8 cellular contexts compared by ENCODE assay signal in the genomic region with DNA sequence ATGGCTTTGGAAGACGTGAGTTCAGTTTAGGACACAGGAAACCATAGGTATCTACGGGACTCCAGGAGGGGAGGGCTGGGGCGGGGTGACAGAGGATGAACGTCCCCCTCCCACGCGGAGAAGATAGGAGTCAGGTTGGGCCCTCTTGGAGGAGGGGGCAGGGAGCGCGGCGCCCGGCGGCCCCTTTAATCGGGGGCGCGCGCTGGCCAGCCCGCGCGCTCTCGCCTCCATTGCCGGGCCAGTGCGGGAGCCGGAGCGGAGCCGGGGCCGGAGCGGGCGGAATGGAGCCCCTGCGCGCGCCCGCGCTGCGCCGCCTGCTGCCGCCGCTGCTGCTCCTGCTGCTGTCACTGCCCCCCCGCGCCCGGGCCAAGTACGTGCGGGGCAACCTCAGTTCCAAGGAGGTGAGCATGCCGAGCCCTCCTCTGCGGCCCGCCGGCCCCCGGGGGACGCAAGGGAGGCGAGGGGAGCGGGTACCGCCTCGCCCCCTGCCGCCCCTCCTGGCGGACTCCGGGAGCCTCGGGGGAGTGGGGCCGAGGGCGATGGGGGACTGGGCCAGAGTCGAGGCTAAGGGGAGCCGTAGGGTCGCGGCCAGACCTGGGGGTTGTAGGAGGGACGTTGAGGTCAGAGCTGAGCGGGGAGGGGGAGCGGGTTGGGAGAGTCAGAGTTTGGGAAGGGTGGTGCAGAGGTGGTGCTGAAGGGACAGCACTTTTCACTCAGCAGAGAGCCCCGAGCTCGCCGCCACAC. TPM values are rescaled to one million over a fixed set of nuclear protein-coding genes. Genes with fewer than 3 reads are reported as not detected.
DNase-seq lines count a peak whose midpoint lies in the region; ATAC-seq, FAIRE-seq and TF ChIP-seq lines count a peak whose summit lies in the region.

Gene TMEM145, plus strand, starts transcription at position 214 of the 744 bp plus-strand sequence. Its CDS starts 68 bp downstream, at position 282.

- no peak within 1 kb of the TSS for H2BK15ac ChIP-seq in mesendoderm (replicated peaks; ENCODE audit: low read depth)

- peaks cover 13% of the 10 kb centered on the region in 2 experiments for H3K27me3 ChIP-seq in endothelial cell of umbilical vein (ENCODE audit: control insufficient read depth in 2 of 2, insufficient read depth in 2 of 2, low read length in 2 of 2)
- H3K27me3 ChIP-seq in mesendoderm (ENCODE audit: insufficient read depth, low read length, poor library complexity), result no peaks in the 10 kb centered on the region
- peaks cover 46% of the 10 kb centered on the region for H3K27me3 ChIP-seq in thymus (ENCODE audit: control insufficient read depth, insufficient read depth)

- CTCF ChIA-PET in activated CD4-positive, alpha-beta T cell treated with anti-CD3 and anti-CD28 coated beads, Interleukin-2, amount 10 ng/mL, durations not matched to agents 7 days and 5 days (lab: Charles Lee), result no interaction called here
- CTCF ChIA-PET in endothelial cell of umbilical vein (lab: Charles Lee), result interaction anchor here (1.0 to 1.2 kb wide), 3 partner anchors 9 to 17 kb away, joined by 3 to 5 read pairs (median 4); no protein-coding TSS in a partner anchor

- dilution Hi-C loops in endothelial cell of umbilical vein (cut with MboI; ENCODE audit: extremely low pct_ligation_motif_present, low sequenced_read_pairs), result no loop called here

- no peaks in the 10 kb centered on the region for H3K9me3 Mint-ChIP-seq in activated CD4-positive, alpha-beta T cell treated with anti-CD3 and anti-CD28 coated beads, Interleukin-2, amount 10 ng/mL, durations not matched to agents 7 days and 5 days

- H3K9me3 ChIP-seq in endothelial cell of umbilical vein (replicated peaks; ENCODE audit: control insufficient read depth, insufficient read depth, low read length), result no peaks in the 10 kb centered on the region
- no peaks in the 10 kb centered on the region for H3K9me3 ChIP-seq in thymus (ENCODE audit: control insufficient read depth)

- TF ChIP-seq POLR2A in endothelial cell of umbilical vein (IDR thresholded peaks at IDR 0.05; ENCODE audit: low read depth, low read length), result no peak

- no peaks in the 10 kb centered on the region for H3K36me3 Mint-ChIP-seq in activated CD4-positive, alpha-beta T cell treated with anti-CD3 and anti-CD28 coated beads, Interleukin-2, amount 10 ng/mL, durations not matched to agents 7 days and 5 days (ENCODE audit: low read depth)

- H3K27ac Mint-ChIP-seq in activated CD4-positive, alpha-beta T cell treated with anti-CD3 and anti-CD28 coated beads, Interleukin-2, amount 10 ng/mL, durations not matched to agents 7 days and 5 days, result no peak within 1 kb of the TSS

- H3K79me2 ChIP-seq in endothelial cell of umbilical vein (ENCODE audit: control insufficient read depth, insufficient read depth, low read length) (no peaks in the 10 kb centered on the region), mesendoderm (ENCODE audit: control insufficient read depth, insufficient read depth, low read length) (no peaks in the 10 kb centered on the region)

- peak within 1 kb of the TSS in 1 of 3 experiments; percentile 12 for H3K4me3 ChIP-seq in endothelial cell of umbilical vein (replicated peaks in 1 of 3; ENCODE audit: insufficient read depth in 1 of 3, low read depth in 1 of 3, low read length in 3 of 3)
- H3K4me3 ChIP-seq in mesendoderm (ENCODE audit: low read length), result peak within 1 kb of the TSS; percentile 47
- H3K4me3 ChIP-seq in thymus (ENCODE audit: low read length), result peak within 1 kb of the TSS; percentile 34

- no peaks in the 10 kb centered on the region for H3K79me1 ChIP-seq in mesendoderm (ENCODE audit: low read length)

- no TSS peak for BruUV-seq in endothelial cell of umbilical vein (replicated peaks; lab: Mats Ljungman, UMichigan)

- no peaks in the 10 kb centered on the region for H4K20me1 ChIP-seq in endothelial cell of umbilical vein (replicated peaks; ENCODE audit: control insufficient read depth, extremely low read depth, insufficient read depth, low read length)

- DNase-seq in activated CD4-positive, alpha-beta T cell treated with anti-CD3 and anti-CD28 coated beads for 48 hours, result peak; percentile 61
- DNase-seq in activated CD4-positive, alpha-beta T cell treated with anti-CD3 and anti-CD28 coated beads for 1 hour, result no peak
- peak; percentile 34 for DNase-seq in NCI-H1105 (lab: John Stamatoyannopoulos, UW)
- peak; percentile 38 for DNase-seq in activated CD4-positive, alpha-beta T cell treated with anti-CD3 and anti-CD28 coated beads, Interleukin-2, amount 10 ng/mL, durations not matched to agents 7 days and 5 days
- DNase-seq in endothelial cell of umbilical vein (ENCODE audit: low read depth, low spot score), result peak; percentile 19
- DNase-seq in mesendoderm, result peak; percentile 78

- peaks cover 25% of the 10 kb centered on the region for H3K4me1 Mint-ChIP-seq in activated CD4-positive, alpha-beta T cell treated with anti-CD3 and anti-CD28 coated beads, Interleukin-2, amount 10 ng/mL, durations not matched to agents 7 days and 5 days

- no peak within 1 kb of the TSS for H3K27ac ChIP-seq in endothelial cell of umbilical vein (ENCODE audit: insufficient read depth, low read depth, low read length)
- no peak within 1 kb of the TSS for H3K27ac ChIP-seq in mesendoderm (ENCODE audit: low read depth, low read length)
- no peak within 1 kb of the TSS for H3K27ac ChIP-seq in thymus (ENCODE audit: low read depth)

- no peak within 1 kb of the TSS for H3K18ac ChIP-seq in mesendoderm (ENCODE audit: low read length)

- H4K8ac ChIP-seq in mesendoderm (ENCODE audit: low read depth, low read length), result no peak within 1 kb of the TSS

- H2AK5ac ChIP-seq in mesendoderm (ENCODE audit: low read length), result no peak within 1 kb of the TSS

- no peaks in the 10 kb centered on the region for H3K9me1 ChIP-seq in endothelial cell of umbilical vein (replicated peaks; ENCODE audit: control insufficient read depth, extremely low read depth, insufficient read depth, low read length)

- POLR2A ChIA-PET in activated CD4-positive, alpha-beta T cell treated with anti-CD3 and anti-CD28 coated beads, Interleukin-2, amount 10 ng/mL, durations not matched to agents 7 days and 5 days (lab: Charles Lee), result interaction anchor here (0.6 kb wide), 1 partner anchor 8 kb away, joined by 3 read pairs; no protein-coding TSS in a partner anchor
- POLR2A ChIA-PET in endothelial cell of umbilical vein (lab: Charles Lee), result no interaction called here

- intact Hi-C loops in endothelial cell of umbilical vein (cut with micrococcal nuclease), result no loop called here

- no peak for ATAC-seq in GM21786 (IDR thresholded peaks at IDR 0.05; ENCODE audit: unreplicated experiment)

- H3K9ac ChIP-seq in endothelial cell of umbilical vein (replicated peaks; ENCODE audit: extremely low read depth, insufficient read depth, low read length), result no peak within 1 kb of the TSS
- peak within 1 kb of the TSS; percentile 23 for H3K9ac ChIP-seq in mesendoderm (ENCODE audit: low read length)

- H2BK5ac ChIP-seq in mesendoderm (ENCODE audit: low read length), result no peak within 1 kb of the TSS

- H3K56ac ChIP-seq in mesendoderm (ENCODE audit: low read length), result no peak within 1 kb of the TSS

- H3K23ac ChIP-seq in mesendoderm (ENCODE audit: low read length), result no peak within 1 kb of the TSS

- no peaks in the 10 kb centered on the region for H3K4me1 ChIP-seq in endothelial cell of umbilical vein (ENCODE audit: control insufficient read depth, extremely low read depth, insufficient read depth, low read length)
- no peaks in the 10 kb centered on the region for H3K4me1 ChIP-seq in mesendoderm (ENCODE audit: control insufficient read depth, low read depth, low read length)
- no peaks in the 10 kb centered on the region for H3K4me1 ChIP-seq in thymus (ENCODE audit: control insufficient read depth, insufficient read depth, low read length)

- H2BK120ac ChIP-seq in mesendoderm (ENCODE audit: low read depth, low read length), result no peak within 1 kb of the TSS

- H3K4ac ChIP-seq in mesendoderm (ENCODE audit: low read depth, low read length), result no peak within 1 kb of the TSS

- TF ChIP-seq CTCF in endothelial cell of umbilical vein (IDR thresholded peaks at IDR 0.05; ENCODE audit: extremely low read depth in 1 of 2, insufficient read depth in 1 of 2, low read depth in 1 of 2, low read length in 2 of 2), result peak in 1 of 2 donors; percentile 1

- H4K5ac ChIP-seq in mesendoderm (ENCODE audit: low read length), result no peak within 1 kb of the TSS

- no CpG with 5 or more reads among the region's 67 CpGs for WGBS in mesendoderm (ENCODE audit: extremely low coverage, insufficient coverage, low lambda C conversion rate)
- WGBS in thymus, result 2% methylated on average over 67 of the region's 67 CpGs

- H3K27me3 Mint-ChIP-seq in activated CD4-positive, alpha-beta T cell treated with anti-CD3 and anti-CD28 coated beads, Interleukin-2, amount 10 ng/mL, durations not matched to agents 7 days and 5 days, result peaks cover 43% of the 10 kb centered on the region

- FAIRE-seq in endothelial cell of umbilical vein (lab: Jason Lieb, UNC), result no peak

- H2AFZ ChIP-seq in endothelial cell of umbilical vein (ENCODE audit: low read depth, low read length), result no peak within 1 kb of the TSS

- H3K4me2 ChIP-seq in endothelial cell of umbilical vein (ENCODE audit: insufficient read depth, low read length) (no peak within 1 kb of the TSS), mesendoderm (ENCODE audit: low read length) (peak within 1 kb of the TSS; percentile 73)

- H3K36me3 ChIP-seq in endothelial cell of umbilical vein (ENCODE audit: control insufficient read depth in 2 of 2, extremely low read depth in 1 of 2, insufficient read depth in 2 of 2, low read length in 2 of 2) (no peaks in the 10 kb centered on the region), mesendoderm (ENCODE audit: control insufficient read depth, insufficient read depth, low read length) (no peaks in the 10 kb centered on the region), thymus (ENCODE audit: control insufficient read depth, insufficient read depth) (no peaks in the 10 kb centered on the region)

- peak within 1 kb of the TSS; percentile 57 for H3K4me3 Mint-ChIP-seq in activated CD4-positive, alpha-beta T cell treated with anti-CD3 and anti-CD28 coated beads, Interleukin-2, amount 10 ng/mL, durations not matched to agents 7 days and 5 days

RNA-seq across cellular contexts. Expression of gene TMEM145, which starts in this region (rescaled TPM):
- total RNA-seq in activated CD4-positive, alpha-beta T cell treated with anti-CD3 and anti-CD28 coated beads, Interleukin-2, amount 10 ng/mL, durations not matched to agents 7 days and 5 days, result not detected
- total RNA-seq in endothelial cell of umbilical vein, result not detected in 2 replicates
- polyA plus RNA-seq in endothelial cell of umbilical vein (0.24 TPM in 1 of 2 replicates, not detected in the other), thymus (0.78 TPM)
- polyA plus RNA-seq in endothelial cell of umbilical vein (2011; cell fraction: cytosol; rRNA removed), result not detected in 2 replicates
- polyA plus RNA-seq in endothelial cell of umbilical vein (2011; cell fraction: nucleus; rRNA removed), result 0.38 TPM in 1 of 2 replicates, not detected in the other
- polyA plus RNA-seq in endothelial cell of umbilical vein (2012), result not detected in 2 replicates
- 0.13 TPM in 1 of 2 replicates, not detected in the other for polyA minus RNA-seq in endothelial cell of umbilical vein
- not detected for polyA minus RNA-seq in endothelial cell of umbilical vein (2011; cell fraction: cytosol; rRNA and poly(A)+ RNA removed)
- polyA minus RNA-seq in endothelial cell of umbilical vein (2011; cell fraction: nucleus; rRNA and poly(A)+ RNA removed), result not detected in 2 replicates
- 1.2 TPM for polyA plus RNA-seq in mesendoderm (2013, experiment 1 of 2)
- polyA plus RNA-seq in mesendoderm (2013, experiment 2 of 2), result 1.2 TPM

Comparison
In these comparisons a context has a peak if more than half of its experiments do, and no peak if none do; other contexts are left out.
1. Peak in DNase-seq in activated CD4-positive, alpha-beta T cell treated with anti-CD3 and anti-CD28 coated beads, Interleukin-2, amount 10 ng/mL, durations not matched to agents 7 days and 5 days; RNA of the gene not detected or under 1 TPM.
2. Peak in DNase-seq in endothelial cell of umbilical vein; RNA of the gene not detected or under 1 TPM.